ENCODE assay signal across 9 cellular contexts in genomic region chr11:61922539-61922938, GRCh38. TPM values are rescaled to one million over a fixed set of nuclear protein-coding genes. Genes with fewer than 3 reads are reported as not detected.
A peak's percentile ranks its signal among the peaks of the same experiment; 100 is the strongest.
DNase-seq lines count a peak whose midpoint lies in the region; ATAC-seq, FAIRE-seq and TF ChIP-seq lines count a peak whose summit lies in the region.
"Had no signal": no experiment of that assay in that cellular context is flagged by ENCODE, and none has a peak within 500 bp of the region (broad histone marks: within the 10 kb centered on the region; RNA-seq: fewer than 3 reads in every experiment).

No MANE protein-coding gene starts in this region.

- TF ChIP-seq CTCF in foreskin fibroblast (IDR thresholded peaks at IDR 0.05; ENCODE audit: low read depth, low read length), result no peak
- TF ChIP-seq CTCF in ovary (IDR thresholded peaks at IDR 0.05), result no peak

- H3K9me3 ChIP-seq in BLaER1 treated with 17β-estradiol and CSF1 and Interleukin-3, amounts not matched to agents 10 nM and 100 nM (replicated peaks in 1 of 11), result peaks cover 0 to 4% (median 0%) of the 10 kb centered on the region in 11 experiments; a peak in 3 of 22 replicates
- no peaks in the 10 kb centered on the region for H3K9me3 ChIP-seq in ovary

- peak overlapping the region in 7 of 11 experiments; percentile 28 to 61 (median 53); a peak in 10 of 22 replicates for H3K27ac ChIP-seq in BLaER1 treated with 17β-estradiol and CSF1 and Interleukin-3, amounts not matched to agents 10 nM and 100 nM
- peak overlapping the region; percentile 76 to 98 for H3K27ac ChIP-seq in ovary

- H4K20me1 ChIP-seq in BLaER1 treated with 17β-estradiol and CSF1 and Interleukin-3, amounts not matched to agents 10 nM and 100 nM, result no peaks in the 10 kb centered on the region; a peak in 1 of 22 replicates

- WGBS in ovary, 3 donors, result 1 to 8% (median 7%) methylated on average over 6 of the region's 6 CpGs

- peak overlapping the region in 2 of 10 experiments; percentile 21 to 24; a peak in 2 of 20 replicates for H3K4me3 ChIP-seq in BLaER1 treated with 17β-estradiol and CSF1 and Interleukin-3, amounts not matched to agents 10 nM and 100 nM
- no peak overlapping the region for H3K4me3 ChIP-seq in foreskin fibroblast (ENCODE audit: low read depth in 1 of 2, low read length in 2 of 2)
- no peak overlapping the region for H3K4me3 ChIP-seq in ovary

- H3K9ac ChIP-seq in BLaER1 treated with 17β-estradiol and CSF1 and Interleukin-3, amounts not matched to agents 10 nM and 100 nM, result peak overlapping the region in 4 of 11 experiments; percentile 25 to 67 (median 40); a peak in 6 of 22 replicates

- no peaks in the 10 kb centered on the region for H3K36me3 ChIP-seq in BLaER1 treated with 17β-estradiol and CSF1 and Interleukin-3, amounts not matched to agents 10 nM and 100 nM
- no peaks in the 10 kb centered on the region for H3K36me3 ChIP-seq in ovary

- H3K27me3 ChIP-seq in BLaER1 treated with 17β-estradiol and CSF1 and Interleukin-3, amounts not matched to agents 10 nM and 100 nM, result peaks cover 0 to 30% (median 28%) of the 10 kb centered on the region in 11 experiments; a peak in 20 of 22 replicates
- no peaks in the 10 kb centered on the region for H3K27me3 ChIP-seq in ovary

- DNase-seq in SK-N-DZ (ENCODE audit: low spot score) (peak; percentile 62), foreskin fibroblast (peak; percentile 86 to 92), ovary (peak; percentile 84 to 94 (median 91)), medulla oblongata (ENCODE audit: extremely low spot score) (no peak), H54 (ENCODE audit: insufficient read length, low spot score) (no peak), DMS153 (lab: John Stamatoyannopoulos, UW) (no peak)
- DNase-seq: retina had no signal

- no peak for FAIRE-seq in H54 (lab: Jason Lieb, UNC)

- ATAC-seq in GM19395 (IDR thresholded peaks at IDR 0.05; ENCODE audit: unreplicated experiment), result no peak

- intact Hi-C loops in ovary (cut with DNase I), result no loop called here

- no peak for TF ChIP-seq POLR2A in ovary (IDR thresholded peaks at IDR 0.05)
- no peak for TF ChIP-seq POLR2A in H54 (IDR thresholded peaks at IDR 0.05; ENCODE audit: low read depth, low read length)

- peak; percentile 45 for TF ChIP-seq EP300 in ovary (IDR thresholded peaks at IDR 0.05)

- H3K4me2 ChIP-seq in BLaER1 treated with 17β-estradiol and CSF1 and Interleukin-3, amounts not matched to agents 10 nM and 100 nM, result peak overlapping the region; percentile 58 to 94 (median 85)

- peaks cover 37 to 82% (median 57%) of the 10 kb centered on the region in 10 experiments for H3K4me1 ChIP-seq in BLaER1 treated with 17β-estradiol and CSF1 and Interleukin-3, amounts not matched to agents 10 nM and 100 nM
- H3K4me1 ChIP-seq in ovary (ENCODE audit: insufficient read depth), result peaks cover 26% of the 10 kb centered on the region

RNA-seq across cellular contexts. Expression of gene RAB3IL1, which starts 5.2 kb away (rescaled TPM):
- polyA plus RNA-seq in SK-N-DZ (2014; cell fraction: cytosol; rRNA removed), result 0.42 and 1.0 TPM in 2 replicates
- polyA plus RNA-seq in SK-N-DZ (2014; cell fraction: nucleus; rRNA removed), result 2.1 and 2.9 TPM in 2 replicates
- total RNA-seq in ovary, result 10 to 100 TPM; 14.1 to 90.0 (median 53.8) TPM
- 10 to 100 TPM in 1 of 2 donors, 1 to 10 TPM in 1; 4.5 to 42.8 TPM for polyA plus RNA-seq in ovary

RNA-seq across cellular contexts. Expression of gene BEST1, which starts 27.6 kb away (rescaled TPM):
- 0.90 and 1.5 TPM in 2 replicates for polyA plus RNA-seq in SK-N-DZ (2014; cell fraction: cytosol; rRNA removed)
- polyA plus RNA-seq in SK-N-DZ (2014; cell fraction: nucleus; rRNA removed), result 5.9 and 6.9 TPM in 2 replicates
- total RNA-seq in ovary, result 10 to 100 TPM in 1 of 7 donors, 1 to 10 TPM in 6; 1.0 to 17.8 (median 6.1) TPM
- polyA plus RNA-seq in ovary, result 1 to 10 TPM; 3.5 to 4.0 TPM

RNA-seq across cellular contexts. Expression of gene FADS3, which starts 31.2 kb away (rescaled TPM):
- 11.7 and 18.5 TPM in 2 replicates for polyA plus RNA-seq in SK-N-DZ (2014; cell fraction: cytosol; rRNA removed)
- polyA plus RNA-seq in SK-N-DZ (2014; cell fraction: nucleus; rRNA removed), result 74.0 and 80.6 TPM in 2 replicates
- 10 to 100 TPM; 21.9 to 85.8 (median 41.3) TPM for total RNA-seq in ovary
- 10 to 100 TPM; 10.6 to 52.3 TPM for polyA plus RNA-seq in ovary

RNA-seq across cellular contexts. Expression of gene FTH1, which starts 44.9 kb away (rescaled TPM):
- polyA plus RNA-seq in SK-N-DZ (2014; cell fraction: cytosol; rRNA removed), result 136 and 163 TPM in 2 replicates
- polyA plus RNA-seq in SK-N-DZ (2014; cell fraction: nucleus; rRNA removed), result 112 and 279 TPM in 2 replicates
- total RNA-seq in ovary, result 1,000 to 10,000 TPM; 1,118 to 2,442 (median 2,118) TPM
- 1,000 to 10,000 TPM; 2,228 to 5,649 TPM for polyA plus RNA-seq in ovary

Comparison
In these comparisons a context has a peak if more than half of its experiments do, and no peak if none do; other contexts are left out.
1. DNase-seq: peak in SK-N-DZ (single experiment), foreskin fibroblast (2 of 2) and ovary (5 of 5); none in medulla oblongata (single experiment), H54 (single experiment) and DMS153 (single experiment).